ENCODE assay signal across 13 cellular contexts in genomic region chr14:24335461-24336146, GRCh38. TPM values are rescaled to one million over a fixed set of nuclear protein-coding genes. Genes with fewer than 3 reads are reported as not detected.
DNase-seq lines count a peak whose midpoint lies in the region; ATAC-seq, FAIRE-seq and TF ChIP-seq lines count a peak whose summit lies in the region.
"Had no signal": no experiment of that assay in that cellular context is flagged by ENCODE, and none has a peak within 500 bp of the region (broad histone marks: within the 10 kb centered on the region; RNA-seq: fewer than 3 reads in every experiment).

No MANE protein-coding gene starts in this region.

- H3K27me3 Mint-ChIP-seq in CD4-positive, alpha-beta T cell = peaks cover 39% of the 10 kb centered on the region
- peaks cover 100% of the 10 kb centered on the region for H3K27me3 Mint-ChIP-seq in nephron (ENCODE audit: low read depth)

- no peaks in the 10 kb centered on the region for H3K9me3 ChIP-seq in CD4-positive, alpha-beta T cell (ENCODE audit: control insufficient read depth, low read length)
- H3K9me3 ChIP-seq: ascending aorta, SJSA1 had no signal

- H3K4me3 Mint-ChIP-seq in CD4-positive, alpha-beta T cell = peak overlapping the region; percentile 60
- H3K4me3 Mint-ChIP-seq in nephron = peak overlapping the region; percentile 46 to 78 (median 73)
- H3K4me3 Mint-ChIP-seq: activated CD8-positive, alpha-beta T cell treated with anti-CD3 and anti-CD28 coated beads for 36 hours had no signal

- no peak overlapping the region for H3K27ac ChIP-seq in CD4-positive, alpha-beta T cell (ENCODE audit: low read depth, low read length)
- H3K27ac ChIP-seq in coronary artery = peak overlapping the region in 1 of 2 donors; percentile 59
- H3K27ac ChIP-seq: SJSA1 had no signal

- H3K27me3 ChIP-seq in CD4-positive, alpha-beta T cell (ENCODE audit: control insufficient read depth, insufficient read depth, low read length) = peaks cover 27% of the 10 kb centered on the region
- peaks cover 96% of the 10 kb centered on the region for H3K27me3 ChIP-seq in H7 (ENCODE audit: control insufficient read depth, insufficient read depth, low read length)
- H3K27me3 ChIP-seq: SJSA1 had no signal

- TF ChIP-seq CTCF in CD4-positive, alpha-beta T cell (IDR thresholded peaks at IDR 0.05) = no peak
- TF ChIP-seq CTCF in coronary artery (IDR thresholded peaks at IDR 0.05) (no peak), nephron (IDR thresholded peaks at IDR 0.05; ENCODE audit: unreplicated experiment in 3 of 3) (no peak)

- DNase-seq in CD4-positive, alpha-beta T cell = no peak
- DNase-seq in H7 (peak; percentile 51), coronary artery (ENCODE audit: low spot score) (no peak), cerebellum (ENCODE audit: low spot score) (no peak), NCI-H2029 (lab: John Stamatoyannopoulos, UW) (no peak), GM12891 (ENCODE audit: insufficient read length, low spot score) (no peak), NCI-H526 treated with DMSO at 0.1 percent for 48 hours (lab: John Stamatoyannopoulos, UW) (no peak)
- DNase-seq: activated CD8-positive, alpha-beta T cell treated with anti-CD3 and anti-CD28 coated beads for 36 hours; KBM-7; NCI-H2171 treated with DMSO at 0.1 percent for 48 hours had no signal

- no peak overlapping the region; the same call in 1 of the 2 replicates for H3K4me3 ChIP-seq in H7 (ENCODE audit: insufficient read depth, low read depth, low read length)
- H3K4me3 ChIP-seq in coronary artery = peak overlapping the region; percentile 60
- H3K4me3 ChIP-seq: SJSA1 had no signal

- H3K36me3 Mint-ChIP-seq in CD4-positive, alpha-beta T cell (ENCODE audit: low read depth) = peaks cover 45% of the 10 kb centered on the region
- no peaks in the 10 kb centered on the region for H3K36me3 Mint-ChIP-seq in nephron (ENCODE audit: low read depth)

- H3K36me3 ChIP-seq in H7 (replicated peaks; ENCODE audit: control insufficient read depth, insufficient read depth, low read length) = no peaks in the 10 kb centered on the region
- H3K36me3 ChIP-seq: ascending aorta, SJSA1 had no signal

- no peak for ATAC-seq in CD4-positive, alpha-beta T cell (ENCODE audit: poor library complexity)
- ATAC-seq: activated CD8-positive, alpha-beta T cell treated with anti-CD3 and anti-CD28 coated beads for 36 hours had no signal

- CTCF ChIA-PET in CD4-positive, alpha-beta T cell (lab: Charles Lee) = interaction anchor here (1.2 to 3.7 kb wide), 2 partner anchors 101 kb away, joined by 3 to 64 read pairs; no protein-coding TSS in a partner anchor

- POLR2A ChIA-PET in CD4-positive, alpha-beta T cell (lab: Charles Lee) = interaction anchor here (2.1 to 11.3 kb wide), 2 partner anchors 24 to 97 kb away, joined by 4 to 270 read pairs; partner anchors contain the start of genes CBLN3, KHNYN and LTB4R

- TF ChIP-seq POLR2A in GM12891 (IDR thresholded peaks at IDR 0.05; ENCODE audit: low read depth, low read length) = no peak

- H3K4me1 Mint-ChIP-seq in CD4-positive, alpha-beta T cell (ENCODE audit: low read depth) = peaks cover 61% of the 10 kb centered on the region
- peaks cover 18% of the 10 kb centered on the region for H3K4me1 Mint-ChIP-seq in nephron

- intact Hi-C loops in CD4-positive, alpha-beta T cell (cut with DNase I, micrococcal nuclease) = loop anchor here in 1 of 2 experiments (10.0 kb wide), 1 partner anchor 339 kb away; no protein-coding TSS in a partner anchor

- no peak for FAIRE-seq in GM12891 (lab: Jason Lieb, UNC)

- H3K9me3 Mint-ChIP-seq in CD4-positive, alpha-beta T cell = no peaks in the 10 kb centered on the region
- no peaks in the 10 kb centered on the region for H3K9me3 Mint-ChIP-seq in nephron
- H3K9me3 Mint-ChIP-seq: activated CD8-positive, alpha-beta T cell treated with anti-CD3 and anti-CD28 coated beads for 36 hours had no signal

- H3K27ac Mint-ChIP-seq in CD4-positive, alpha-beta T cell = no peak overlapping the region
- peak overlapping the region in 1 of 3 experiments; percentile 61 for H3K27ac Mint-ChIP-seq in nephron
- H3K27ac Mint-ChIP-seq: activated CD8-positive, alpha-beta T cell treated with anti-CD3 and anti-CD28 coated beads for 36 hours had no signal

TF ChIP-seq in GM12891, 5 proteins besides CTCF, POLR2A, EP300 and RAD21:
- no peak for TF ChIP-seq POU2F2 (IDR thresholded peaks at IDR 0.05; ENCODE audit: low read depth, low read length)
- no peak for TF ChIP-seq PAX5 (IDR thresholded peaks at IDR 0.05; ENCODE audit: insufficient read depth, low read length, severe bottlenecking)
- no peak for TF ChIP-seq POLR2AphosphoS5 (IDR thresholded peaks at IDR 0.05; ENCODE audit: low read depth, low read length)

RNA-seq across cellular contexts. Expression of gene ADCY4, which starts 0.7 kb away (rescaled TPM):
- total RNA-seq in CD4-positive, alpha-beta T cell = 1 to 10 TPM; 4.7 to 5.9 TPM
- total RNA-seq in H7 (2014; rRNA removed; shearing (Covaris generic)) = 0.17 TPM in 1 of 2 replicates, not detected in the other
- total RNA-seq in cerebellum = 5.2 TPM
- polyA plus RNA-seq in GM12891 (2012; ENCODE audit: low read depth, missing spikeins) = 0.30 TPM
- total RNA-seq: SJSA1 had no signal

RNA-seq across cellular contexts. Expression of gene RIPK3, which starts 4.2 kb away (rescaled TPM):
- total RNA-seq in CD4-positive, alpha-beta T cell = 10 to 100 TPM; 18.1 to 18.9 TPM
- total RNA-seq in H7 (2014; rRNA removed; shearing (Covaris generic)) = not detected in 2 replicates
- total RNA-seq in cerebellum = 1.2 TPM
- 4.7 TPM for polyA plus RNA-seq in GM12891 (2012; ENCODE audit: low read depth, missing spikeins)
- total RNA-seq: SJSA1 had no signal

RNA-seq across cellular contexts. Expression of gene LTB4R, which starts 24.3 kb away (rescaled TPM):
- total RNA-seq in CD4-positive, alpha-beta T cell = 10 to 100 TPM; 15.6 to 18.3 TPM
- total RNA-seq in H7 (2014; rRNA removed; shearing (Covaris generic)) = 4.2 and 5.0 TPM in 2 replicates
- 3.5 TPM for total RNA-seq in cerebellum
- 5.5 TPM for polyA plus RNA-seq in GM12891 (2012; ENCODE audit: low read depth, missing spikeins)

RNA-seq across cellular contexts. Expression of gene LTB4R2, which starts 25.7 kb away (rescaled TPM):
- total RNA-seq in CD4-positive, alpha-beta T cell = 10 to 100 TPM; 16.4 to 18.2 TPM
- total RNA-seq in H7 (2014; rRNA removed; shearing (Covaris generic)) = 4.8 and 7.8 TPM in 2 replicates
- 4.0 TPM for total RNA-seq in cerebellum
- 2.9 TPM for polyA plus RNA-seq in GM12891 (2012; ENCODE audit: low read depth, missing spikeins)

RNA-seq across cellular contexts. Expression of gene CIDEB, which starts 27.8 kb away (rescaled TPM):
- 1 to 10 TPM; 7.4 to 9.2 TPM for total RNA-seq in CD4-positive, alpha-beta T cell
- 0.48 TPM in 1 of 2 replicates, not detected in the other for total RNA-seq in H7 (2014; rRNA removed; shearing (Covaris generic))
- total RNA-seq in cerebellum = 5.8 TPM
- polyA plus RNA-seq in GM12891 (2012; ENCODE audit: low read depth, missing spikeins) = 8.8 TPM
- total RNA-seq: SJSA1 had no signal
